In the genomic region with DNA sequence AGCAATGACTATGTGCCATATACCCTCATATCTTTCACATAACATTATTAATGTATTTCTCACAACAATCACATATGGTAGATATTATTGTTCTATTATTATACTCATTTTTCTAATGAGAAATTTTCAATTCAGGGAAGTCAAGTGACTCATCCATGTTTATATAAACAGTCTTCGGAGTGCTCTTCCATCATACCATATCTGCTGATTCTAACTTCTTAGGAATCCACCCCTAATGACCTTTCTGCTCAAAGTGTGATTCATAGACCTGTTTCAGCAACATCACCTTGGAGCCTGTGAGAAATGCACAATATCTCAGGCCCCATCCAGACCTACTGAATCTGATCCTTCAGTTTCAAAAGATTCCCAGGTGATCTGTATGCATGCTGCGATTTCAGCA, we compare ENCODE assay signal across 27 cellular contexts. TPM values are rescaled to one million over a fixed set of nuclear protein-coding genes. Genes with fewer than 3 reads are reported as not detected.
DNase-seq lines count a peak whose midpoint lies in the region; ATAC-seq and TF ChIP-seq lines count a peak whose summit lies in the region.
"Had no signal": no experiment of that assay in that cellular context is flagged by ENCODE, and none has a peak within 500 bp of the region (broad histone marks: within the 10 kb centered on the region; RNA-seq: fewer than 3 reads in every experiment).

No MANE protein-coding gene starts in this region.

- 86% methylated on average over 2 of the region's 2 CpGs for WGBS in hepatocyte (ENCODE audit: low lambda C conversion rate, missing lambda C conversion rate)

- POLR2A ChIA-PET in RWPE1 (lab: Yijun Ruan, JAX; ENCODE audit: low non-redundant PET): no interaction called here

- no peak for TF ChIP-seq CTCF in AG09319 (IDR thresholded peaks at IDR 0.05; ENCODE audit: low read depth, low read length)
- no peak for TF ChIP-seq CTCF in RWPE1 (conservative IDR thresholded peaks at IDR 0.05; ENCODE audit: low read depth)
- no peak for TF ChIP-seq CTCF in hepatocyte (IDR thresholded peaks at IDR 0.05; ENCODE audit: poor library complexity)
- no peak for TF ChIP-seq CTCF in mucosa of descending colon (IDR thresholded peaks at IDR 0.05)

- CTCF ChIA-PET in RWPE1 (lab: Yijun Ruan, JAX): no interaction called here

- H4K20me1 ChIP-seq in hepatocyte (ENCODE audit: insufficient read depth, poor library complexity, severe bottlenecking): no peaks in the 10 kb centered on the region

- H3K79me2 ChIP-seq in hepatocyte: no peaks in the 10 kb centered on the region

- H2AFZ ChIP-seq in hepatocyte: no peak overlapping the region
- H2AFZ ChIP-seq: GM23248 had no signal

- H3K9me3 ChIP-seq in hepatocyte (ENCODE audit: low read depth) (no peaks in the 10 kb centered on the region), mucosa of descending colon (no peaks in the 10 kb centered on the region)
- H3K9me3 ChIP-seq: heart left ventricle, left lung, Peyer's patch, SJSA1, upper lobe of right lung had no signal

- peak; percentile 36 for DNase-seq in AG09319 (ENCODE audit: extremely low read depth, low read depth)
- peak; percentile 64 for DNase-seq in RWPE1 (ENCODE audit: low spot score)
- DNase-seq in fibroblast of gingiva (ENCODE audit: low read depth): peak; percentile 52
- DNase-seq in non-pigmented ciliary epithelial cell (ENCODE audit: low read depth): peak; percentile 37
- DNase-seq in hepatocyte (ENCODE audit: low spot score): no peak
- no peak for DNase-seq in H4 (ENCODE audit: low spot score)
- DNase-seq in NCI-H2107 (lab: John Stamatoyannopoulos, UW): no peak
- no peak for DNase-seq in mucosa of descending colon
- DNase-seq: activated CD4-positive, alpha-beta memory T cell treated with anti-CD3 and anti-CD28 coated beads, Interleukin-2, amount 10 ng/mL, durations not matched to agents 7 days and 5 days; activated CD4-positive, CD25-positive, alpha-beta regulatory T cell treated with anti-CD3 and anti-CD28 coated beads, Interleukin-2, amount 50 U/mL, for 72 hours; activated effector memory CD4-positive, alpha-beta T cell treated with Interleukin-2 at 50 U/mL for 16 hours; activated naive CD8-positive, alpha-beta T cell treated with anti-CD3 and anti-CD28 coated beads for 36 hours; effector CD8-positive, alpha-beta T cell; GM23248; heart left ventricle; left lung; naive thymus-derived CD4-positive, alpha-beta T cell; NCI-H2171; NCI-H524 treated with DMSO at 0.1 percent for 48 hours; Peyer's patch; T-cell; upper lobe of right lung had no signal

- intact Hi-C loops in mucosa of descending colon (cut with DNase I, micrococcal nuclease): no loop called here

- H3K27ac ChIP-seq in RWPE1 (no peak overlapping the region), hepatocyte (no peak overlapping the region)
- H3K27ac ChIP-seq: GM23248, heart left ventricle, left lung, Peyer's patch, SJSA1, upper lobe of right lung had no signal

- H3K4me2 ChIP-seq in hepatocyte: no peak overlapping the region
- H3K4me2 ChIP-seq: smooth muscle cell had no signal

- H3K27me3 ChIP-seq in hepatocyte: no peaks in the 10 kb centered on the region
- H3K27me3 ChIP-seq: heart left ventricle, left lung, SJSA1, upper lobe of right lung had no signal

- H3K4me1 ChIP-seq in hepatocyte (ENCODE audit: insufficient read depth) (no peaks in the 10 kb centered on the region), mucosa of descending colon (ENCODE audit: low read depth) (no peaks in the 10 kb centered on the region)
- H3K4me1 ChIP-seq: left lung, Peyer's patch, SJSA1, upper lobe of right lung had no signal

- H3K4me3 ChIP-seq in hepatocyte (no peak overlapping the region), mucosa of descending colon (no peak overlapping the region)
- H3K4me3 ChIP-seq: GM23248, heart left ventricle, left lung, Peyer's patch, SJSA1, smooth muscle cell, upper lobe of right lung had no signal

- H3K36me3 ChIP-seq in hepatocyte (replicated peaks; ENCODE audit: insufficient read depth, low read depth) (no peaks in the 10 kb centered on the region), mucosa of descending colon (ENCODE audit: low read depth) (no peaks in the 10 kb centered on the region)
- H3K36me3 ChIP-seq: left lung, Peyer's patch, SJSA1, upper lobe of right lung had no signal

- no peaks in the 10 kb centered on the region for H3K9me2 ChIP-seq in hepatocyte (replicated peaks; ENCODE audit: insufficient read depth)

- ATAC-seq in mucosa of descending colon: no peak
- ATAC-seq: esophagus mucosa; heart left ventricle; left lung; naive thymus-derived CD4-positive, alpha-beta T cell; T-cell; upper lobe of right lung had no signal

RNA-seq across cellular contexts. Expression of a gene that starts 39.8 kb away (rescaled TPM):
- total RNA-seq in hepatocyte: 0.12 and 0.53 TPM in 2 replicates
- not detected in 2 replicates for polyA plus RNA-seq in hepatocyte
- total RNA-seq in H4 (2014; rRNA removed; shearing (Covaris generic)): not detected in 2 replicates
- under 1 TPM in 1 of 3 donors, not detected in 2; 0.70 TPM for total RNA-seq in mucosa of descending colon
- total RNA-seq: activated CD4-positive, alpha-beta memory T cell treated with anti-CD3 and anti-CD28 coated beads, Interleukin-2, amount 10 ng/mL, durations not matched to agents 7 days and 5 days; activated naive CD8-positive, alpha-beta T cell treated with anti-CD3 and anti-CD28 coated beads for 36 hours; esophagus mucosa; GM23248; naive thymus-derived CD4-positive, alpha-beta T cell; renal cortical epithelial cell; SJSA1; smooth muscle cell; T-cell had no signal
- polyA plus RNA-seq: CD14-positive monocyte; GM23248; naive thymus-derived CD4-positive, alpha-beta T cell; smooth muscle cell had no signal

Comparison
In these comparisons a context has a peak if more than half of its experiments do, and no peak if none do; other contexts are left out.
1. DNase-seq: peak in AG09319 (single experiment), RWPE1 (single experiment), fibroblast of gingiva (single experiment) and non-pigmented ciliary epithelial cell (single experiment); none in hepatocyte (single experiment), H4 (single experiment), NCI-H2107 (single experiment) and mucosa of descending colon (0 of 3).